3 cellular contexts compared by ENCODE assay signal in the genomic region with DNA sequence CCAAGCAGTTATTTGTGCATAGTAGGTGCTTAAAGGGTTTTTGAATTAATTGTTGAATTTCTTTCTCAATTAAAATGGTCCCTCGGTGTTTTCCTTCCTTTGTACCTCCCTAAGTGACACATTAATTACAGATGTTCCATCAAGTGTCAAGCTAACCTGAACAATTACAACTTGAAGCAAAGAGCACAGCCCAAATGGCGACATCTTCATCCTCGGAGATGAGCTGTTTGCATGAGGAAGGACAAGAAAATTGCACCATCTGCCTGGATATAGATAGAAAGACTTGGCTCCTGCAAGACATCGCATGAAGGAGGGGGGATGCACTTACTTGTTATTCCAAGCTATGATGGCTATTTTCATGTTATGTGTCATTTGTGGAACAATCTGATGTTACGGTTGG.
"Had no signal": no experiment of that assay in that cellular context is flagged by ENCODE, and none has a peak within 500 bp of the region (broad histone marks: within the 10 kb centered on the region; RNA-seq: fewer than 3 reads in every experiment).

No MANE protein-coding gene starts in this region.

- H3K4me3 ChIP-seq: GM12878 had no signal

- DNase-seq: GDM1, GF-D8 had no signal
